In the genomic region with DNA sequence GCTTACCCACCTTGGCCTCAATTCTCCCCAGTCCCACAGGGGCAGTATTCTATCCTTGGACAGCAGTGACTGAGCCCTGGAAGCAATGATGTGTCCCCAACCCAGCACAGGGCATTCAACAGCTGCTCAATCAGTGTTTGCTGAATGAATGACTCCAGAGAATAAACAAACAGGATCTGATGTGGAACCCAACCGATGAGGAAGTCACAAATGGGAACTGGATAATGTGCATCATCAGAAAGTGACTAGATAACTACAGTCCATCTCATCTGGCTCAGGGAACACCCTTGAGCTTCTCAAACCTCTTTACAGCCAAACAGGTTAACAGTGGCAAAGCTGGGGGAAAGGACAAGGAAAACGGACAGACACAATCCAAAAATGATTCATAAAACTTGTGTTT, we compare ENCODE assay signal across 14 cellular contexts.
"Had no signal": no experiment of that assay in that cellular context is flagged by ENCODE, and none has a peak within 500 bp of the region (broad histone marks: within the 10 kb centered on the region; RNA-seq: fewer than 3 reads in every experiment).

No MANE protein-coding gene starts in this region.

- H3K4me1 ChIP-seq: ascending aorta, parathyroid adenoma had no signal

- H3K27me3 Mint-ChIP-seq: activated CD8-positive, alpha-beta memory T cell treated with anti-CD3 and anti-CD28 coated beads, Interleukin-2, amount 10 ng/mL, durations not matched to agents 7 days and 5 days; activated T-cell treated with anti-CD3 and anti-CD28 coated beads, Interleukin-2, amount 50 U/mL, for 24 hours had no signal

- H3K27ac ChIP-seq: ascending aorta, gastroesophageal sphincter, parathyroid adenoma, thyroid gland, uterus had no signal

- H3K27me3 ChIP-seq: ascending aorta, gastroesophageal sphincter, thyroid gland, uterus had no signal

- H2AFZ ChIP-seq: parathyroid adenoma had no signal

- H3K9me3 Mint-ChIP-seq: activated T-cell treated with anti-CD3 and anti-CD28 coated beads, Interleukin-2, amount 50 U/mL, for 24 hours; T-helper 1 cell treated with Interleukin-12 subunit alpha and Interleukin-12 subunit beta and Interleukin-4 antibody, amounts not matched to agents 30 μg/mL and 1 μg/mL, for 36 hours had no signal

- H3K79me2 ChIP-seq: parathyroid adenoma had no signal

- ATAC-seq: activated CD8-positive, alpha-beta memory T cell treated with anti-CD3 and anti-CD28 coated beads, Interleukin-2, amount 10 ng/mL, durations not matched to agents 7 days and 5 days; gastroesophageal sphincter had no signal

- DNase-seq: activated CD4-positive, CD25-positive, alpha-beta regulatory T cell; activated CD8-positive, alpha-beta memory T cell treated with anti-CD3 and anti-CD28 coated beads, Interleukin-2, amount 10 ng/mL, durations not matched to agents 7 days and 5 days; activated effector memory CD4-positive, alpha-beta T cell treated with anti-CD3 and anti-CD28 coated beads, Interleukin-2, amount 50 U/mL, for 16 hours; activated T-cell treated with anti-CD3 and anti-CD28 coated beads, Interleukin-2, amount 50 U/mL, for 24 hours; effector CD4-positive, alpha-beta T cell; islet precursor cell; mesendoderm; retina; thyroid gland; uterus had no signal

- H3K9me3 ChIP-seq: ascending aorta, gastroesophageal sphincter, thyroid gland, uterus had no signal

- H3K27ac Mint-ChIP-seq: activated CD8-positive, alpha-beta memory T cell treated with anti-CD3 and anti-CD28 coated beads, Interleukin-2, amount 10 ng/mL, durations not matched to agents 7 days and 5 days; activated T-cell treated with anti-CD3 and anti-CD28 coated beads, Interleukin-2, amount 50 U/mL, for 24 hours; T-helper 1 cell treated with Interleukin-12 subunit alpha and Interleukin-12 subunit beta and Interleukin-4 antibody, amounts not matched to agents 30 μg/mL and 1 μg/mL, for 36 hours had no signal

- H3K4me3 Mint-ChIP-seq: activated CD8-positive, alpha-beta memory T cell treated with anti-CD3 and anti-CD28 coated beads, Interleukin-2, amount 10 ng/mL, durations not matched to agents 7 days and 5 days; activated T-cell treated with anti-CD3 and anti-CD28 coated beads, Interleukin-2, amount 50 U/mL, for 24 hours; T-helper 1 cell treated with Interleukin-12 subunit alpha and Interleukin-12 subunit beta and Interleukin-4 antibody, amounts not matched to agents 30 μg/mL and 1 μg/mL, for 36 hours had no signal

- H3K9ac ChIP-seq: parathyroid adenoma had no signal
